Comparison of ENCODE assay signal across 24 cellular contexts in genomic region chr13:43988302-43988701, GRCh38.
"Had no signal": no experiment of that assay in that cellular context is flagged by ENCODE, and none has a peak within 500 bp of the region (broad histone marks: within the 10 kb centered on the region; RNA-seq: fewer than 3 reads in every experiment).

No MANE protein-coding gene starts in this region.

- H3K27me3 ChIP-seq: colonic mucosa, dorsolateral prefrontal cortex, esophagus muscularis mucosa, heart right ventricle, neural progenitor cell, thyroid gland, upper lobe of right lung had no signal

- H3K9me3 ChIP-seq: colonic mucosa, esophagus muscularis mucosa, heart right ventricle, thyroid gland, upper lobe of right lung had no signal

- DNase-seq: activated CD4-positive, alpha-beta T cell treated with anti-CD3 and anti-CD28 coated beads, Interleukin-2, amount 50 U/mL, for 48 hours; activated CD8-positive, alpha-beta memory T cell treated with anti-CD3 and anti-CD28 coated beads, Interleukin-2, amount 50 U/mL, for 48 hours; activated naive CD4-positive, alpha-beta T cell; activated T-cell treated with anti-CD3 and anti-CD28 coated beads, Interleukin-2, amount 50 U/mL, for 4 hours; amniotic stem cell; central memory CD4-positive, alpha-beta T cell; colonic mucosa; dorsolateral prefrontal cortex; effector memory CD8-positive, alpha-beta T cell; heart right ventricle; kidney; naive thymus-derived CD4-positive, alpha-beta T cell; posterior cingulate gyrus; stimulated activated CD4-positive, alpha-beta T cell treated with anti-CD3 and anti-CD28 coated beads, Interleukin-4, amount 100 ng/mL, for 24 hours; stimulated activated naive CD8-positive, alpha-beta T cell treated with anti-CD3 and anti-CD28 coated beads, Interleukin-15, Interleukin-2, amounts not matched to agents 100 U/mL and 50 U/mL, for 24 hours; T-helper 9 cell; thyroid gland; upper lobe of right lung had no signal

- FAIRE-seq: endothelial cell of umbilical vein, kidney had no signal

- H3K4me3 ChIP-seq: colonic mucosa, dorsolateral prefrontal cortex, esophagus muscularis mucosa, heart right ventricle, lung, neural progenitor cell, thyroid gland, upper lobe of right lung had no signal

- ATAC-seq: activated T-cell treated with anti-CD3 and anti-CD28 coated beads, Interleukin-2, amount 50 U/mL, for 4 hours; effector memory CD8-positive, alpha-beta T cell; heart right ventricle; left lobe of liver; naive thymus-derived CD4-positive, alpha-beta T cell; stimulated activated naive CD8-positive, alpha-beta T cell treated with anti-CD3 and anti-CD28 coated beads, Interleukin-15, Interleukin-2, amounts not matched to agents 100 U/mL and 50 U/mL, for 24 hours; upper lobe of right lung; WTC11 had no signal

- H3K27ac ChIP-seq: colonic mucosa, dorsolateral prefrontal cortex, esophagus muscularis mucosa, neural progenitor cell, thyroid gland, upper lobe of right lung had no signal

- H3K4me1 ChIP-seq: colonic mucosa, upper lobe of right lung had no signal

- H3K36me3 ChIP-seq: colonic mucosa, esophagus muscularis mucosa, heart right ventricle, neural progenitor cell, thyroid gland, upper lobe of right lung had no signal
